ENCODE assay signal across 3 cellular contexts in the genomic region with DNA sequence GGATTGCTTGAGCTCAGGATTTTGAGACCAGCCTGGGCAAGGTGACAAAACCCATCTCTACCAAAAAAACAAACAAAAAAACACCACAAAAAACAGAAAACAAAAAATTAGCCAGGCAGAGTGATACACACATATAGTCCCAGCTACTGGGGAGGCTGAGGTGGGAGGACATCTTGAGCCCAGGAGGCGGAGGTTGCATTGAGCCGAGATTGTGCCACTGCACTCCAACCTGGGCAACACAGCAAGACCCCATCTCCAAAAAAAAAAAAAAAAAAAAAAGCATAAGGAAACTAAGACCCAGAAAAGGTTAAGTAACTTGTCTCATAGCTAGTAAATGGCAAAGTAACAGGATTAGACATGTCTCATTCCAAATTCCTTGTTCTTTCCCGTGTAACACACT.
A peak's percentile ranks its signal among the peaks of the same experiment; 100 is the strongest.
TF ChIP-seq lines count a peak whose summit lies in the region.

No MANE protein-coding gene starts in this region.

TF ChIP-seq in HepG2, 621 proteins besides CTCF, POLR2A, EP300 and RAD21 (continues in another document):
- TF ChIP-seq HCFC1 (IDR thresholded peaks at IDR 0.05; ENCODE audit: low read depth, low read length): no peak
- TF ChIP-seq NAIF1 (CRISPR knock-in tag; IDR thresholded peaks at IDR 0.05; ENCODE audit: borderline replicate concordance): peak; percentile 27; the same call in 1 of the 2 replicates
- TF ChIP-seq, protein P1, sequence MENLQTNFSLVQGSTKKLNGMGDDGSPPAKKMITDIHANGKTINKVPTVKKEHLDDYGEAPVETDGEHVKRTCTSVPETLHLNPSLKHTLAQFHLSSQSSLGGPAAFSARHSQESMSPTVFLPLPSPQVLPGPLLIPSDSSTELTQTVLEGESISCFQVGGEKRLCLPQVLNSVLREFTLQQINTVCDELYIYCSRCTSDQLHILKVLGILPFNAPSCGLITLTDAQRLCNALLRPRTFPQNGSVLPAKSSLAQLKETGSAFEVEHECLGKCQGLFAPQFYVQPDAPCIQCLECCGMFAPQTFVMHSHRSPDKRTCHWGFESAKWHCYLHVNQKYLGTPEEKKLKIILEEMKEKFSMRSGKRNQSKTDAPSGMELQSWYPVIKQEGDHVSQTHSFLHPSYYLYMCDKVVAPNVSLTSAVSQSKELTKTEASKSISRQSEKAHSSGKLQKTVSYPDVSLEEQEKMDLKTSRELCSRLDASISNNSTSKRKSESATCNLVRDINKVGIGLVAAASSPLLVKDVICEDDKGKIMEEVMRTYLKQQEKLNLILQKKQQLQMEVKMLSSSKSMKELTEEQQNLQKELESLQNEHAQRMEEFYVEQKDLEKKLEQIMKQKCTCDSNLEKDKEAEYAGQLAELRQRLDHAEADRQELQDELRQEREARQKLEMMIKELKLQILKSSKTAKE (CRISPR knock-in tag; IDR thresholded peaks at IDR 0.05; ENCODE audit: borderline replicate concordance): no peak
- TF ChIP-seq ZZZ3 (CRISPR knock-in tag; IDR thresholded peaks at IDR 0.05; ENCODE audit: borderline replicate concordance): no peak
- peak; percentile 94 for TF ChIP-seq ZNF121 (CRISPR knock-in tag; IDR thresholded peaks at IDR 0.05)
- no peak for TF ChIP-seq SP140L (CRISPR knock-in tag; IDR thresholded peaks at IDR 0.05; ENCODE audit: borderline replicate concordance)

TF ChIP-seq in HEK293, 187 proteins besides CTCF, POLR2A, EP300 and RAD21:
- no peak for TF ChIP-seq ZNF24 (tag by site-specific recombination; IDR thresholded peaks at IDR 0.05)
- no peak for TF ChIP-seq ZNF623 (tag by site-specific recombination; IDR thresholded peaks at IDR 0.05)
- peak; percentile 77 for TF ChIP-seq ZNF121 (tag by site-specific recombination; IDR thresholded peaks at IDR 0.05)
- TF ChIP-seq, protein P2, sequence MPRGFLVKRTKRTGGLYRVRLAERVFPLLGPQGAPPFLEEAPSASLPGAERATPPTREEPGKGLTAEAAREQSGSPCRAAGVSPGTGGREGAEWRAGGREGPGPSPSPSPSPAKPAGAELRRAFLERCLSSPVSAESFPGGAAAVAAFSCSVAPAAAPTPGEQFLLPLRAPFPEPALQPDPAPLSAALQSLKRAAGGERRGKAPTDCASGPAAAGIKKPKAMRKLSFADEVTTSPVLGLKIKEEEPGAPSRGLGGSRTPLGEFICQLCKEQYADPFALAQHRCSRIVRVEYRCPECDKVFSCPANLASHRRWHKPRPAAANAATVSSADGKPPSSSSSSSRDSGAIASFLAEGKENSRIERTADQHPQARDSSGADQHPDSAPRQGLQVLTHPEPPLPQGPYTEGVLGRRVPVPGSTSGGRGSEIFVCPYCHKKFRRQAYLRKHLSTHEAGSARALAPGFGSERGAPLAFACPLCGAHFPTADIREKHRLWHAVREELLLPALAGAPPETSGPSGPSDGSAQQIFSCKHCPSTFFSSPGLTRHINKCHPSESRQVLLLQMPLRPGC (tag by site-specific recombination; IDR thresholded peaks at IDR 0.05): no peak
- no peak for TF ChIP-seq SP2 (tag by site-specific recombination; IDR thresholded peaks at IDR 0.05)
- no peak for TF ChIP-seq ZNF423 (tag by site-specific recombination; IDR thresholded peaks at IDR 0.05)
TF ChIP-seq in HEK293: peak in this region for 1.

TF ChIP-seq in WTC11, 78 proteins besides CTCF, POLR2A, EP300 and RAD21:
- peak; percentile 72; the same call in 1 of the 2 replicates for TF ChIP-seq ZNF121 (CRISPR knock-in tag; IDR thresholded peaks at IDR 0.05)
- TF ChIP-seq, protein P3, sequence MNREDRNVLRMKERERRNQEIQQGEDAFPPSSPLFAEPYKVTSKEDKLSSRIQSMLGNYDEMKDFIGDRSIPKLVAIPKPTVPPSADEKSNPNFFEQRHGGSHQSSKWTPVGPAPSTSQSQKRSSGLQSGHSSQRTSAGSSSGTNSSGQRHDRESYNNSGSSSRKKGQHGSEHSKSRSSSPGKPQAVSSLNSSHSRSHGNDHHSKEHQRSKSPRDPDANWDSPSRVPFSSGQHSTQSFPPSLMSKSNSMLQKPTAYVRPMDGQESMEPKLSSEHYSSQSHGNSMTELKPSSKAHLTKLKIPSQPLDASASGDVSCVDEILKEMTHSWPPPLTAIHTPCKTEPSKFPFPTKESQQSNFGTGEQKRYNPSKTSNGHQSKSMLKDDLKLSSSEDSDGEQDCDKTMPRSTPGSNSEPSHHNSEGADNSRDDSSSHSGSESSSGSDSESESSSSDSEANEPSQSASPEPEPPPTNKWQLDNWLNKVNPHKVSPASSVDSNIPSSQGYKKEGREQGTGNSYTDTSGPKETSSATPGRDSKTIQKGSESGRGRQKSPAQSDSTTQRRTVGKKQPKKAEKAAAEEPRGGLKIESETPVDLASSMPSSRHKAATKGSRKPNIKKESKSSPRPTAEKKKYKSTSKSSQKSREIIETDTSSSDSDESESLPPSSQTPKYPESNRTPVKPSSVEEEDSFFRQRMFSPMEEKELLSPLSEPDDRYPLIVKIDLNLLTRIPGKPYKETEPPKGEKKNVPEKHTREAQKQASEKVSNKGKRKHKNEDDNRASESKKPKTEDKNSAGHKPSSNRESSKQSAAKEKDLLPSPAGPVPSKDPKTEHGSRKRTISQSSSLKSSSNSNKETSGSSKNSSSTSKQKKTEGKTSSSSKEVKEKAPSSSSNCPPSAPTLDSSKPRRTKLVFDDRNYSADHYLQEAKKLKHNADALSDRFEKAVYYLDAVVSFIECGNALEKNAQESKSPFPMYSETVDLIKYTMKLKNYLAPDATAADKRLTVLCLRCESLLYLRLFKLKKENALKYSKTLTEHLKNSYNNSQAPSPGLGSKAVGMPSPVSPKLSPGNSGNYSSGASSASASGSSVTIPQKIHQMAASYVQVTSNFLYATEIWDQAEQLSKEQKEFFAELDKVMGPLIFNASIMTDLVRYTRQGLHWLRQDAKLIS (CRISPR knock-in tag; IDR thresholded peaks at IDR 0.05; ENCODE audit: borderline replicate concordance): no peak
